ENCODE assay signal across 1 cellular context in the genomic region with DNA sequence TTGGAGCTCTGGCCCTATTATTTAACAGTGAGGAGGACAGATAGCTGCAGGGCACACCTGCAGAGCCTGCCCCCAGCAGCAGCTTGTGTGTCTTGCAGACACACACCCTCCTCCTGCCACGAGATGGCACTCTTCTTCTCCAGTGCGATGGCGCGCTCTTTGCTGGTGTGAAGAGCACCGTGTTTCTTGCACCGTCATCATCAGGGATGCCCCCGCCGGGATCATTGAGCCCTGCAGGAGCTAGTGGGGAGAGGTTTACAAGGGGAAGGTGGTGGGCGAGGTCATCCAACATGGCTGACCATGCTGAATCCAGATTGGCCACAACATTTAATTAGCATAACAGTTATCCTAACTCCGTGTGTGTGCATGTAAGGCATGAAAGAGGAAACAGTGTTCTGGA.
TF ChIP-seq lines count a peak whose summit lies in the region.

No MANE protein-coding gene starts in this region.

TF ChIP-seq in K562, 482 proteins besides CTCF, POLR2A, EP300 and RAD21 (continued from another document and continues in another):
- TF ChIP-seq, protein P1, sequence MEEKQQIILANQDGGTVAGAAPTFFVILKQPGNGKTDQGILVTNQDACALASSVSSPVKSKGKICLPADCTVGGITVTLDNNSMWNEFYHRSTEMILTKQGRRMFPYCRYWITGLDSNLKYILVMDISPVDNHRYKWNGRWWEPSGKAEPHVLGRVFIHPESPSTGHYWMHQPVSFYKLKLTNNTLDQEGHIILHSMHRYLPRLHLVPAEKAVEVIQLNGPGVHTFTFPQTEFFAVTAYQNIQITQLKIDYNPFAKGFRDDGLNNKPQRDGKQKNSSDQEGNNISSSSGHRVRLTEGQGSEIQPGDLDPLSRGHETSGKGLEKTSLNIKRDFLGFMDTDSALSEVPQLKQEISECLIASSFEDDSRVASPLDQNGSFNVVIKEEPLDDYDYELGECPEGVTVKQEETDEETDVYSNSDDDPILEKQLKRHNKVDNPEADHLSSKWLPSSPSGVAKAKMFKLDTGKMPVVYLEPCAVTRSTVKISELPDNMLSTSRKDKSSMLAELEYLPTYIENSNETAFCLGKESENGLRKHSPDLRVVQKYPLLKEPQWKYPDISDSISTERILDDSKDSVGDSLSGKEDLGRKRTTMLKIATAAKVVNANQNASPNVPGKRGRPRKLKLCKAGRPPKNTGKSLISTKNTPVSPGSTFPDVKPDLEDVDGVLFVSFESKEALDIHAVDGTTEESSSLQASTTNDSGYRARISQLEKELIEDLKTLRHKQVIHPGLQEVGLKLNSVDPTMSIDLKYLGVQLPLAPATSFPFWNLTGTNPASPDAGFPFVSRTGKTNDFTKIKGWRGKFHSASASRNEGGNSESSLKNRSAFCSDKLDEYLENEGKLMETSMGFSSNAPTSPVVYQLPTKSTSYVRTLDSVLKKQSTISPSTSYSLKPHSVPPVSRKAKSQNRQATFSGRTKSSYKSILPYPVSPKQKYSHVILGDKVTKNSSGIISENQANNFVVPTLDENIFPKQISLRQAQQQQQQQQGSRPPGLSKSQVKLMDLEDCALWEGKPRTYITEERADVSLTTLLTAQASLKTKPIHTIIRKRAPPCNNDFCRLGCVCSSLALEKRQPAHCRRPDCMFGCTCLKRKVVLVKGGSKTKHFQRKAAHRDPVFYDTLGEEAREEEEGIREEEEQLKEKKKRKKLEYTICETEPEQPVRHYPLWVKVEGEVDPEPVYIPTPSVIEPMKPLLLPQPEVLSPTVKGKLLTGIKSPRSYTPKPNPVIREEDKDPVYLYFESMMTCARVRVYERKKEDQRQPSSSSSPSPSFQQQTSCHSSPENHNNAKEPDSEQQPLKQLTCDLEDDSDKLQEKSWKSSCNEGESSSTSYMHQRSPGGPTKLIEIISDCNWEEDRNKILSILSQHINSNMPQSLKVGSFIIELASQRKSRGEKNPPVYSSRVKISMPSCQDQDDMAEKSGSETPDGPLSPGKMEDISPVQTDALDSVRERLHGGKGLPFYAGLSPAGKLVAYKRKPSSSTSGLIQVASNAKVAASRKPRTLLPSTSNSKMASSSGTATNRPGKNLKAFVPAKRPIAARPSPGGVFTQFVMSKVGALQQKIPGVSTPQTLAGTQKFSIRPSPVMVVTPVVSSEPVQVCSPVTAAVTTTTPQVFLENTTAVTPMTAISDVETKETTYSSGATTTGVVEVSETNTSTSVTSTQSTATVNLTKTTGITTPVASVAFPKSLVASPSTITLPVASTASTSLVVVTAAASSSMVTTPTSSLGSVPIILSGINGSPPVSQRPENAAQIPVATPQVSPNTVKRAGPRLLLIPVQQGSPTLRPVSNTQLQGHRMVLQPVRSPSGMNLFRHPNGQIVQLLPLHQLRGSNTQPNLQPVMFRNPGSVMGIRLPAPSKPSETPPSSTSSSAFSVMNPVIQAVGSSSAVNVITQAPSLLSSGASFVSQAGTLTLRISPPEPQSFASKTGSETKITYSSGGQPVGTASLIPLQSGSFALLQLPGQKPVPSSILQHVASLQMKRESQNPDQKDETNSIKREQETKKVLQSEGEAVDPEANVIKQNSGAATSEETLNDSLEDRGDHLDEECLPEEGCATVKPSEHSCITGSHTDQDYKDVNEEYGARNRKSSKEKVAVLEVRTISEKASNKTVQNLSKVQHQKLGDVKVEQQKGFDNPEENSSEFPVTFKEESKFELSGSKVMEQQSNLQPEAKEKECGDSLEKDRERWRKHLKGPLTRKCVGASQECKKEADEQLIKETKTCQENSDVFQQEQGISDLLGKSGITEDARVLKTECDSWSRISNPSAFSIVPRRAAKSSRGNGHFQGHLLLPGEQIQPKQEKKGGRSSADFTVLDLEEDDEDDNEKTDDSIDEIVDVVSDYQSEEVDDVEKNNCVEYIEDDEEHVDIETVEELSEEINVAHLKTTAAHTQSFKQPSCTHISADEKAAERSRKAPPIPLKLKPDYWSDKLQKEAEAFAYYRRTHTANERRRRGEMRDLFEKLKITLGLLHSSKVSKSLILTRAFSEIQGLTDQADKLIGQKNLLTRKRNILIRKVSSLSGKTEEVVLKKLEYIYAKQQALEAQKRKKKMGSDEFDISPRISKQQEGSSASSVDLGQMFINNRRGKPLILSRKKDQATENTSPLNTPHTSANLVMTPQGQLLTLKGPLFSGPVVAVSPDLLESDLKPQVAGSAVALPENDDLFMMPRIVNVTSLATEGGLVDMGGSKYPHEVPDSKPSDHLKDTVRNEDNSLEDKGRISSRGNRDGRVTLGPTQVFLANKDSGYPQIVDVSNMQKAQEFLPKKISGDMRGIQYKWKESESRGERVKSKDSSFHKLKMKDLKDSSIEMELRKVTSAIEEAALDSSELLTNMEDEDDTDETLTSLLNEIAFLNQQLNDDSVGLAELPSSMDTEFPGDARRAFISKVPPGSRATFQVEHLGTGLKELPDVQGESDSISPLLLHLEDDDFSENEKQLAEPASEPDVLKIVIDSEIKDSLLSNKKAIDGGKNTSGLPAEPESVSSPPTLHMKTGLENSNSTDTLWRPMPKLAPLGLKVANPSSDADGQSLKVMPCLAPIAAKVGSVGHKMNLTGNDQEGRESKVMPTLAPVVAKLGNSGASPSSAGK (IDR thresholded peaks at IDR 0.05) = peak; percentile 37; the same call in 1 of the 2 replicates
- TF ChIP-seq MAFF (IDR thresholded peaks at IDR 0.05; ENCODE audit: low read length) = peak; percentile 73
- TF ChIP-seq RCOR1 (IDR thresholded peaks at IDR 0.05; ENCODE audit: borderline replicate concordance in 1 of 2, low read depth in 2 of 2, low read length in 2 of 2) = 0 out of 4 replicates have a peak, but pooled peaks of 1 of the 2 experiments have one; percentile 30
- TF ChIP-seq, protein P2, sequence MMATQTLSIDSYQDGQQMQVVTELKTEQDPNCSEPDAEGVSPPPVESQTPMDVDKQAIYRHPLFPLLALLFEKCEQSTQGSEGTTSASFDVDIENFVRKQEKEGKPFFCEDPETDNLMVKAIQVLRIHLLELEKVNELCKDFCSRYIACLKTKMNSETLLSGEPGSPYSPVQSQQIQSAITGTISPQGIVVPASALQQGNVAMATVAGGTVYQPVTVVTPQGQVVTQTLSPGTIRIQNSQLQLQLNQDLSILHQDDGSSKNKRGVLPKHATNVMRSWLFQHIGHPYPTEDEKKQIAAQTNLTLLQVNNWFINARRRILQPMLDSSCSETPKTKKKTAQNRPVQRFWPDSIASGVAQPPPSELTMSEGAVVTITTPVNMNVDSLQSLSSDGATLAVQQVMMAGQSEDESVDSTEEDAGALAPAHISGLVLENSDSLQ (IDR thresholded peaks at IDR 0.05) = no peak
- TF ChIP-seq ZFP1 (CRISPR knock-in tag; IDR thresholded peaks at IDR 0.05) = no peak
- TF ChIP-seq ATF1 (CRISPR knock-in tag; IDR thresholded peaks at IDR 0.05) = no peak
- TF ChIP-seq ATF1 (tag; IDR thresholded peaks at IDR 0.05) = peak; percentile 53; the same call in 1 of the 2 replicates
- TF ChIP-seq, protein P3, sequence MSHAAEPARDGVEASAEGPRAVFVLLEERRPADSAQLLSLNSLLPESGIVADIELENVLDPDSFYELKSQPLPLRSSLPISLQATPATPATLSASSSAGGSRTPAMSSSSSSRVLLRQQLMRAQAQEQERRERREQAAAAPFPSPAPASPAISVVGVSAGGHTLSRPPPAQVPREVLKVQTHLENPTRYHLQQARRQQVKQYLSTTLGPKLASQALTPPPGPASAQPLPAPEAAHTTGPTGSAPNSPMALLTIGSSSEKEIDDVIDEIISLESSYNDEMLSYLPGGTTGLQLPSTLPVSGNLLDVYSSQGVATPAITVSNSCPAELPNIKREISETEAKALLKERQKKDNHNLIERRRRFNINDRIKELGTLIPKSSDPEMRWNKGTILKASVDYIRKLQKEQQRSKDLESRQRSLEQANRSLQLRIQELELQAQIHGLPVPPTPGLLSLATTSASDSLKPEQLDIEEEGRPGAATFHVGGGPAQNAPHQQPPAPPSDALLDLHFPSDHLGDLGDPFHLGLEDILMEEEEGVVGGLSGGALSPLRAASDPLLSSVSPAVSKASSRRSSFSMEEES (CRISPR knock-in tag; IDR thresholded peaks at IDR 0.05) = no peak
- peak; percentile 61; the same call in 1 of the 2 replicates for TF ChIP-seq LCOR (CRISPR knock-in tag; IDR thresholded peaks at IDR 0.05)
- TF ChIP-seq CREM (IDR thresholded peaks at IDR 0.05; ENCODE audit: low read depth) = peak; percentile 69
- TF ChIP-seq C11orf30 (IDR thresholded peaks at IDR 0.05; ENCODE audit: low read depth) = peak; percentile 93
- TF ChIP-seq ZNF134 (CRISPR knock-in tag; conservative IDR thresholded peaks at IDR 0.05) = no peak
- no peak for TF ChIP-seq ELF1 (tag; IDR thresholded peaks at IDR 0.05)
- TF ChIP-seq, protein P4, sequence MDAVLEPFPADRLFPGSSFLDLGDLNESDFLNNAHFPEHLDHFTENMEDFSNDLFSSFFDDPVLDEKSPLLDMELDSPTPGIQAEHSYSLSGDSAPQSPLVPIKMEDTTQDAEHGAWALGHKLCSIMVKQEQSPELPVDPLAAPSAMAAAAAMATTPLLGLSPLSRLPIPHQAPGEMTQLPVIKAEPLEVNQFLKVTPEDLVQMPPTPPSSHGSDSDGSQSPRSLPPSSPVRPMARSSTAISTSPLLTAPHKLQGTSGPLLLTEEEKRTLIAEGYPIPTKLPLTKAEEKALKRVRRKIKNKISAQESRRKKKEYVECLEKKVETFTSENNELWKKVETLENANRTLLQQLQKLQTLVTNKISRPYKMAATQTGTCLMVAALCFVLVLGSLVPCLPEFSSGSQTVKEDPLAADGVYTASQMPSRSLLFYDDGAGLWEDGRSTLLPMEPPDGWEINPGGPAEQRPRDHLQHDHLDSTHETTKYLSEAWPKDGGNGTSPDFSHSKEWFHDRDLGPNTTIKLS (IDR thresholded peaks at IDR 0.05; ENCODE audit: borderline replicate concordance, low read depth) = no peak
- peak; percentile 70; the same call in 1 of the 2 replicates for TF ChIP-seq ZNF263 (CRISPR knock-in tag; IDR thresholded peaks at IDR 0.05; ENCODE audit: borderline replicate concordance)
- 0 out of 2 replicates have a peak, but pooled peaks have one; percentile 36 for TF ChIP-seq HDGF (IDR thresholded peaks at IDR 0.05)
- TF ChIP-seq YBX1 (IDR thresholded peaks at IDR 0.05) = no peak
- TF ChIP-seq TCF3 (CRISPR knock-in tag; IDR thresholded peaks at IDR 0.05) = peak; percentile 41; the same call in 1 of the 2 replicates
- TF ChIP-seq PTTG1 (tag; IDR thresholded peaks at IDR 0.05; ENCODE audit: low read depth) = no peak
- peak; percentile 43; the same call in 1 of the 2 replicates for TF ChIP-seq L3MBTL2 (IDR thresholded peaks at IDR 0.05)
- peak in 1 of 2 experiments; percentile 62; a peak in 1 of 4 replicates for TF ChIP-seq HDAC1 (IDR thresholded peaks at IDR 0.05)
- peak in 1 of 2 experiments; percentile 53; a peak in 1 of 4 replicates for TF ChIP-seq MAZ (CRISPR knock-in tag; conservative IDR thresholded peaks at IDR 0.05 in 1 of 2, IDR thresholded peaks at IDR 0.05 in 1 of 2)
- peak; percentile 37; the same call in 1 of the 2 replicates for TF ChIP-seq ZBTB7A (IDR thresholded peaks at IDR 0.05; ENCODE audit: borderline replicate concordance, control insufficient read depth, low read depth, low read length)
- TF ChIP-seq JUND (IDR thresholded peaks at IDR 0.05; ENCODE audit: borderline replicate concordance, low read depth, low read length) = 0 out of 2 replicates have a peak, but pooled peaks have one; percentile 37
- TF ChIP-seq JUND (tag; IDR thresholded peaks at IDR 0.05; ENCODE audit: borderline replicate concordance, low read depth, low read length) = no peak; the same call in 2 of the 3 replicates
- no peak for TF ChIP-seq ZNF586 (CRISPR knock-in tag; conservative IDR thresholded peaks at IDR 0.05)
- TF ChIP-seq ARID1B (IDR thresholded peaks at IDR 0.05) = 0 out of 2 replicates have a peak, but pooled peaks have one; percentile 24
- no peak for TF ChIP-seq SMARCE1 (IDR thresholded peaks at IDR 0.05)
- no peak for TF ChIP-seq RBM25 (IDR thresholded peaks at IDR 0.05; ENCODE audit: low read depth, low read length, severe bottlenecking)
- no peak for TF ChIP-seq SNIP1 (IDR thresholded peaks at IDR 0.05; ENCODE audit: low read depth)
- TF ChIP-seq, protein P5, sequence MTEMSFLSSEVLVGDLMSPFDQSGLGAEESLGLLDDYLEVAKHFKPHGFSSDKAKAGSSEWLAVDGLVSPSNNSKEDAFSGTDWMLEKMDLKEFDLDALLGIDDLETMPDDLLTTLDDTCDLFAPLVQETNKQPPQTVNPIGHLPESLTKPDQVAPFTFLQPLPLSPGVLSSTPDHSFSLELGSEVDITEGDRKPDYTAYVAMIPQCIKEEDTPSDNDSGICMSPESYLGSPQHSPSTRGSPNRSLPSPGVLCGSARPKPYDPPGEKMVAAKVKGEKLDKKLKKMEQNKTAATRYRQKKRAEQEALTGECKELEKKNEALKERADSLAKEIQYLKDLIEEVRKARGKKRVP (CRISPR knock-in tag; IDR thresholded peaks at IDR 0.05) = no peak
- no peak for TF ChIP-seq CEBPB (tag; IDR thresholded peaks at IDR 0.05)
- peak; percentile 33; the same call in 1 of the 2 replicates for TF ChIP-seq DPF2 (IDR thresholded peaks at IDR 0.05)
- no peak for TF ChIP-seq FOXM1 (IDR thresholded peaks at IDR 0.05; ENCODE audit: low read depth)
- TF ChIP-seq FOXM1 (CRISPR knock-in tag; IDR thresholded peaks at IDR 0.05; ENCODE audit: low read depth) = no peak
- 0 out of 2 replicates have a peak, but pooled peaks have one; percentile 17 for TF ChIP-seq SMARCA4 (IDR thresholded peaks at IDR 0.05)
- TF ChIP-seq, protein P6, sequence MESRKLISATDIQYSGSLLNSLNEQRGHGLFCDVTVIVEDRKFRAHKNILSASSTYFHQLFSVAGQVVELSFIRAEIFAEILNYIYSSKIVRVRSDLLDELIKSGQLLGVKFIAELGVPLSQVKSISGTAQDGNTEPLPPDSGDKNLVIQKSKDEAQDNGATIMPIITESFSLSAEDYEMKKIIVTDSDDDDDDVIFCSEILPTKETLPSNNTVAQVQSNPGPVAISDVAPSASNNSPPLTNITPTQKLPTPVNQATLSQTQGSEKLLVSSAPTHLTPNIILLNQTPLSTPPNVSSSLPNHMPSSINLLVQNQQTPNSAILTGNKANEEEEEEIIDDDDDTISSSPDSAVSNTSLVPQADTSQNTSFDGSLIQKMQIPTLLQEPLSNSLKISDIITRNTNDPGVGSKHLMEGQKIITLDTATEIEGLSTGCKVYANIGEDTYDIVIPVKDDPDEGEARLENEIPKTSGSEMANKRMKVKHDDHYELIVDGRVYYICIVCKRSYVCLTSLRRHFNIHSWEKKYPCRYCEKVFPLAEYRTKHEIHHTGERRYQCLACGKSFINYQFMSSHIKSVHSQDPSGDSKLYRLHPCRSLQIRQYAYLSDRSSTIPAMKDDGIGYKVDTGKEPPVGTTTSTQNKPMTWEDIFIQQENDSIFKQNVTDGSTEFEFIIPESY (CRISPR knock-in tag; IDR thresholded peaks at IDR 0.05) = 0 out of 2 replicates have a peak, but pooled peaks have one; percentile 29
- TF ChIP-seq ZNF124 (CRISPR knock-in tag; IDR thresholded peaks at IDR 0.05) = no peak
- no peak for TF ChIP-seq ZNF253 (CRISPR knock-in tag; conservative IDR thresholded peaks at IDR 0.05)
- peak; percentile 26; the same call in 1 of the 2 replicates for TF ChIP-seq CREB1 (IDR thresholded peaks at IDR 0.05)
- 0 out of 2 replicates have a peak, but pooled peaks have one; percentile 48 for TF ChIP-seq CREB1 (CRISPR knock-in tag; IDR thresholded peaks at IDR 0.05)
- TF ChIP-seq E2F3 (CRISPR knock-in tag; IDR thresholded peaks at IDR 0.05) = no peak
